10 cellular contexts compared by ENCODE assay signal in the genomic region with DNA sequence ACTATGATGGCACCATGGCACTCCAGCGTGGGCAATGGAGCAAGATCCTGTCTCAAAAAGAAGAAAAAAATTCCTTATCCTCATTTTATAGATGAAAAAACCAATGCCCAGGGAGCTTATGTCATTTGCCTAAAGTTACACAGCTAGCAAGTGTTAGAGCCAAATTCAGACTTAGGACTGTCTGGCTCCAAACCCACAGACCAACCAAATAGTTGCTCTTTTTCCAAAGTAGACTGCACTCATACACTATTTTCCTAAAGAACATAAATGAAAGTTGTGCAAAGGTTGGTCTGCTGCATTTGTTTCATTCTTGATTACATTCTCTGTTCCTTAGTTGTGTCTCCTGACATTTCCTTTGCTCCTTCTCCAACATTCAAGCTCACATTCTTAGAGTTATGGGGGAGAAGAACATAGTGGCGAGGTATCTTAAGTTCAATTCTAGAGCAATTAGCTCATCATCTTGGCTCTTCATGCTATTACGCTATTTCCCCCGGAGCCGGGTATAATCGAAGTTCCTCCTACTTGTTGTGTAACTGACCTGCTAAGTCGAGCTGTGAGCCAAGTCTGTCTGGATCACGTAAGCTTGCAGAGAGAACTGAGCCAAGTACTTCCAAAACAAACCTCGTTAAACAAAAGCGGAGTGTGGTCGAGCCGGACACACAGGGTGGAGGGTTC.
DNase-seq lines count a peak whose midpoint lies in the region; ATAC-seq and TF ChIP-seq lines count a peak whose summit lies in the region.
"Had no signal": no experiment of that assay in that cellular context is flagged by ENCODE, and none has a peak within 500 bp of the region (broad histone marks: within the 10 kb centered on the region; RNA-seq: fewer than 3 reads in every experiment).

No MANE protein-coding gene starts in this region.

- H3K14ac ChIP-seq in neuronal stem cell (ENCODE audit: low read length): no peak overlapping the region

- H3K4me3 ChIP-seq in LNCaP clone FGC (ENCODE audit: low read depth, low read length): peak overlapping the region; percentile 38
- H3K4me3 ChIP-seq in brain microvascular endothelial cell (ENCODE audit: low read depth, low read length): no peak overlapping the region
- H3K4me3 ChIP-seq in thyroid gland (replicated peaks in 1 of 3): no peak overlapping the region
- H3K4me3 ChIP-seq in neuronal stem cell (ENCODE audit: low read length in 2 of 2): no peak overlapping the region

- no peak overlapping the region for H2BK15ac ChIP-seq in neuronal stem cell (ENCODE audit: low read length)

- no peak overlapping the region for H3K23ac ChIP-seq in neuronal stem cell (ENCODE audit: low read depth, low read length, poor library complexity)

- ATAC-seq in left lobe of liver: peak; percentile 96
- ATAC-seq in GM19035 (IDR thresholded peaks at IDR 0.05; ENCODE audit: unreplicated experiment): no peak

- H3K9me3 ChIP-seq in thyroid gland (no peaks in the 10 kb centered on the region), neuronal stem cell (replicated peaks in 1 of 2; ENCODE audit: control insufficient read depth in 2 of 2, insufficient read depth in 1 of 2, low read depth in 1 of 2, low read length in 2 of 2) (no peaks in the 10 kb centered on the region)

- intact Hi-C loops in thyroid gland (cut with DNase I): no loop called here

- no peak overlapping the region for H4K91ac ChIP-seq in neuronal stem cell (ENCODE audit: low read depth, low read length, poor library complexity)

- H3K36me3 ChIP-seq in brain microvascular endothelial cell (replicated peaks) (no peaks in the 10 kb centered on the region), thyroid gland (no peaks in the 10 kb centered on the region), neuronal stem cell (replicated peaks in 1 of 2; ENCODE audit: control insufficient read depth in 2 of 2, insufficient read depth in 2 of 2, low read length in 2 of 2) (no peaks in the 10 kb centered on the region)

- H3K4ac ChIP-seq in neuronal stem cell (ENCODE audit: low read length): no peak overlapping the region

- no peak for TF ChIP-seq CTCF in LNCaP clone FGC (IDR thresholded peaks at IDR 0.05; ENCODE audit: control insufficient read depth, extremely low read depth, insufficient read depth)
- no peak for TF ChIP-seq CTCF in brain microvascular endothelial cell (IDR thresholded peaks at IDR 0.05; ENCODE audit: low read depth, low read length, missing control alignments)
- no peak for TF ChIP-seq CTCF in thyroid gland (IDR thresholded peaks at IDR 0.05)

- H3K79me1 ChIP-seq in neuronal stem cell (ENCODE audit: low read depth, low read length): no peaks in the 10 kb centered on the region

- no peak overlapping the region for H3K4me2 ChIP-seq in neuronal stem cell (ENCODE audit: insufficient read depth, low read length, poor library complexity, severe bottlenecking)

- no peak overlapping the region for H2AFZ ChIP-seq in neuronal stem cell (ENCODE audit: low read length)

- H3K9ac ChIP-seq in neuronal stem cell (ENCODE audit: low read depth, low read length, poor library complexity): no peak overlapping the region

- H2BK5ac ChIP-seq in neuronal stem cell (ENCODE audit: low read length): no peak overlapping the region

- no peak overlapping the region for H2BK12ac ChIP-seq in neuronal stem cell (ENCODE audit: low read length)

- TF ChIP-seq POLR2A in thyroid gland (IDR thresholded peaks at IDR 0.05): peak in 1 of 2 donors; percentile 13

- no peak overlapping the region for H3K18ac ChIP-seq in neuronal stem cell (ENCODE audit: low read length)

- in situ Hi-C loops in brain microvascular endothelial cell (cut with HindIII; ENCODE audit: low pct_ligation_motif_present, low sequenced_read_pairs): no loop called here

- H3K27ac ChIP-seq in brain microvascular endothelial cell (peak overlapping the region; percentile 69), thyroid gland (no peak overlapping the region), neuronal stem cell (replicated peaks; ENCODE audit: low read length) (no peak overlapping the region)

- H4K8ac ChIP-seq in neuronal stem cell (ENCODE audit: low read depth, low read length): no peak overlapping the region

- WGBS in thyroid gland, 2 donors: 22 to 35% methylated on average over 12 of the region's 12 CpGs
- no CpG with 5 or more reads among the region's 12 CpGs for whole genome bisulfite sequencing in neuronal stem cell (ENCODE audit: extremely low coverage in 2 of 2, insufficient read length in 2 of 2, insufficient replicate concordance in 1 of 2), 2 donors

- no peak overlapping the region for H2AK5ac ChIP-seq in neuronal stem cell (ENCODE audit: low read depth, low read length)

- H3K27me3 ChIP-seq in brain microvascular endothelial cell (replicated peaks) (no peaks in the 10 kb centered on the region), thyroid gland (no peaks in the 10 kb centered on the region), neuronal stem cell (ENCODE audit: control insufficient read depth in 3 of 3, insufficient read depth in 3 of 3, low read depth in 1 of 3, low read length in 3 of 3) (peaks cover 0 to 11% (median 0%) of the 10 kb centered on the region in 3 experiments)

- no peak overlapping the region for H2BK120ac ChIP-seq in neuronal stem cell (ENCODE audit: low read depth, low read length)

- DNase-seq in LNCaP clone FGC (ENCODE audit: low read depth): peak; percentile 93
- peak; percentile 80 for DNase-seq in brain microvascular endothelial cell
- peak; percentile 83 for DNase-seq in left lobe of liver (ENCODE audit: low spot score)
- peak; percentile 69 to 73 for DNase-seq in thyroid gland
- DNase-seq in NCI-H2107 treated with DMSO at 0.1 percent for 48 hours (lab: John Stamatoyannopoulos, UW; ENCODE audit: unreplicated experiment): no peak
- no peak for DNase-seq in HuH-7 (ENCODE audit: low spot score)
- DNase-seq in neuronal stem cell (ENCODE audit: low spot score): no peak
- DNase-seq: activated naive CD4-positive, alpha-beta T cell treated with anti-CD3 and anti-CD28 coated beads, Interleukin-2, amount 50 U/mL, for 16 hours; T-helper 1 cell had no signal

- H3K4me1 ChIP-seq in thyroid gland (peaks cover 3 to 15% of the 10 kb centered on the region in 2 donors), neuronal stem cell (ENCODE audit: control insufficient read depth in 2 of 2, insufficient read depth in 1 of 2, low read depth in 1 of 2, low read length in 2 of 2) (no peaks in the 10 kb centered on the region)

Comparison
In these comparisons a context has a peak if more than half of its experiments do, and no peak if none do; other contexts are left out.
1. DNase-seq: peak in LNCaP clone FGC (single experiment), brain microvascular endothelial cell (single experiment), left lobe of liver (single experiment) and thyroid gland (2 of 2); none in NCI-H2107 treated with DMSO at 0.1 percent for 48 hours (single experiment), HuH-7 (single experiment) and neuronal stem cell (single experiment).